Comparison of ENCODE assay signal across 1 cellular context in the genomic region with DNA sequence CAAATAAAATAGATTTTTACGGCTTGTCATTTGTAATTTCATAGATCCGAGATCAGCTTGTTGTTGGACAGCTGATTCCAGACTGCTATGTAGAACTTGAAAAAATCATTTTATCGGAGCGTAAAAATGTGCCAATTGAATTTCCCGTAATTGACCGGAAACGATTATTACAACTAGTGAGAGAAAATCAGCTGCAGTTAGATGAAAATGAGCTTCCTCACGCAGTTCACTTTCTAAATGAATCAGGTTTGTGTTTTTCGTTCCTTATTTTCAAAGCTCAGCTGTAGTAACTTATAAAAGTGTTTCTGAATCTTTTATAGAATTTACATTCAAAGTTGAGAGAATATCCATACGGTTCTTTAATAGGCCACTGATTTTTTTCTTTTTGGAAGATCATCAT.
TF ChIP-seq lines count a peak whose summit lies in the region.

No MANE protein-coding gene starts in this region.

TF ChIP-seq in GM12878, 131 proteins besides CTCF, POLR2A, EP300 and RAD21 (continued from another document and continues in another):
- TF ChIP-seq, protein P1, sequence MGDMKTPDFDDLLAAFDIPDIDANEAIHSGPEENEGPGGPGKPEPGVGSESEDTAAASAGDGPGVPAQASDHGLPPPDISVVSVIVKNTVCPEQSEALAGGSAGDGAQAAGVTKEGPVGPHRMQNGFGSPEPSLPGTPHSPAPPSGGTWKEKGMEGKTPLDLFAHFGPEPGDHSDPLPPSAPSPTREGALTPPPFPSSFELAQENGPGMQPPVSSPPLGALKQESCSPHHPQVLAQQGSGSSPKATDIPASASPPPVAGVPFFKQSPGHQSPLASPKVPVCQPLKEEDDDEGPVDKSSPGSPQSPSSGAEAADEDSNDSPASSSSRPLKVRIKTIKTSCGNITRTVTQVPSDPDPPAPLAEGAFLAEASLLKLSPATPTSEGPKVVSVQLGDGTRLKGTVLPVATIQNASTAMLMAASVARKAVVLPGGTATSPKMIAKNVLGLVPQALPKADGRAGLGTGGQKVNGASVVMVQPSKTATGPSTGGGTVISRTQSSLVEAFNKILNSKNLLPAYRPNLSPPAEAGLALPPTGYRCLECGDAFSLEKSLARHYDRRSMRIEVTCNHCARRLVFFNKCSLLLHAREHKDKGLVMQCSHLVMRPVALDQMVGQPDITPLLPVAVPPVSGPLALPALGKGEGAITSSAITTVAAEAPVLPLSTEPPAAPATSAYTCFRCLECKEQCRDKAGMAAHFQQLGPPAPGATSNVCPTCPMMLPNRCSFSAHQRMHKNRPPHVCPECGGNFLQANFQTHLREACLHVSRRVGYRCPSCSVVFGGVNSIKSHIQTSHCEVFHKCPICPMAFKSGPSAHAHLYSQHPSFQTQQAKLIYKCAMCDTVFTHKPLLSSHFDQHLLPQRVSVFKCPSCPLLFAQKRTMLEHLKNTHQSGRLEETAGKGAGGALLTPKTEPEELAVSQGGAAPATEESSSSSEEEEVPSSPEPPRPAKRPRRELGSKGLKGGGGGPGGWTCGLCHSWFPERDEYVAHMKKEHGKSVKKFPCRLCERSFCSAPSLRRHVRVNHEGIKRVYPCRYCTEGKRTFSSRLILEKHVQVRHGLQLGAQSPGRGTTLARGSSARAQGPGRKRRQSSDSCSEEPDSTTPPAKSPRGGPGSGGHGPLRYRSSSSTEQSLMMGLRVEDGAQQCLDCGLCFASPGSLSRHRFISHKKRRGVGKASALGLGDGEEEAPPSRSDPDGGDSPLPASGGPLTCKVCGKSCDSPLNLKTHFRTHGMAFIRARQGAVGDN (IDR thresholded peaks at IDR 0.05), result no peak
- peak; percentile 62; the same call in 1 of the 2 replicates for TF ChIP-seq MTA3 (IDR thresholded peaks at IDR 0.05; ENCODE audit: borderline replicate concordance, low read length)
- TF ChIP-seq IKZF2 (IDR thresholded peaks at IDR 0.05), result peak; percentile 80 to 84
- TF ChIP-seq YBX1 (IDR thresholded peaks at IDR 0.05), result no peak
- no peak for TF ChIP-seq SPI1 (IDR thresholded peaks at IDR 0.05; ENCODE audit: borderline replicate concordance, insufficient read depth, low read depth, low read length)
- peak; percentile 63; the same call in 1 of the 2 replicates for TF ChIP-seq CBX5 (IDR thresholded peaks at IDR 0.05; ENCODE audit: low read depth)
- TF ChIP-seq EGR1 (IDR thresholded peaks at IDR 0.05; ENCODE audit: borderline replicate concordance in 1 of 2, low read depth in 2 of 2, low read length in 2 of 2), result no peak
- TF ChIP-seq NRF1 (conservative IDR thresholded peaks at IDR 0.05; ENCODE audit: low read depth, low read length), result no peak
- no peak for TF ChIP-seq CHD2 (IDR thresholded peaks at IDR 0.05; ENCODE audit: borderline replicate concordance, low read depth, low read length)
- no peak for TF ChIP-seq TARDBP (IDR thresholded peaks at IDR 0.05; ENCODE audit: borderline replicate concordance)
- TF ChIP-seq, protein P2, sequence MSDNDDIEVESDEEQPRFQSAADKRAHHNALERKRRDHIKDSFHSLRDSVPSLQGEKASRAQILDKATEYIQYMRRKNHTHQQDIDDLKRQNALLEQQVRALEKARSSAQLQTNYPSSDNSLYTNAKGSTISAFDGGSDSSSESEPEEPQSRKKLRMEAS (IDR thresholded peaks at IDR 0.05; ENCODE audit: low read depth, low read length), result no peak
- TF ChIP-seq NFYA (IDR thresholded peaks at IDR 0.05; ENCODE audit: borderline replicate concordance, low read depth, low read length), result no peak
- TF ChIP-seq STAT3 (IDR thresholded peaks at IDR 0.05; ENCODE audit: low read depth, low read length), result 0 out of 2 replicates have a peak, but pooled peaks have one; percentile 40
- no peak for TF ChIP-seq MYC (IDR thresholded peaks at IDR 0.05; ENCODE audit: insufficient read depth, insufficient read length, insufficient replicate concordance, low read length, severe bottlenecking)
- peak; percentile 70; the same call in 1 of the 2 replicates for TF ChIP-seq ZNF24 (IDR thresholded peaks at IDR 0.05)
- TF ChIP-seq, protein P3, sequence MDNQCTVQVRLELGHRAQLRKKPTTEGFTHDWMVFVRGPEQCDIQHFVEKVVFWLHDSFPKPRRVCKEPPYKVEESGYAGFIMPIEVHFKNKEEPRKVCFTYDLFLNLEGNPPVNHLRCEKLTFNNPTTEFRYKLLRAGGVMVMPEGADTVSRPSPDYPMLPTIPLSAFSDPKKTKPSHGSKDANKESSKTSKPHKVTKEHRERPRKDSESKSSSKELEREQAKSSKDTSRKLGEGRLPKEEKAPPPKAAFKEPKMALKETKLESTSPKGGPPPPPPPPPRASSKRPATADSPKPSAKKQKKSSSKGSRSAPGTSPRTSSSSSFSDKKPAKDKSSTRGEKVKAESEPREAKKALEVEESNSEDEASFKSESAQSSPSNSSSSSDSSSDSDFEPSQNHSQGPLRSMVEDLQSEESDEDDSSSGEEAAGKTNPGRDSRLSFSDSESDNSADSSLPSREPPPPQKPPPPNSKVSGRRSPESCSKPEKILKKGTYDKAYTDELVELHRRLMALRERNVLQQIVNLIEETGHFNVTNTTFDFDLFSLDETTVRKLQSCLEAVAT (IDR thresholded peaks at IDR 0.05), result no peak
- TF ChIP-seq, protein P4, sequence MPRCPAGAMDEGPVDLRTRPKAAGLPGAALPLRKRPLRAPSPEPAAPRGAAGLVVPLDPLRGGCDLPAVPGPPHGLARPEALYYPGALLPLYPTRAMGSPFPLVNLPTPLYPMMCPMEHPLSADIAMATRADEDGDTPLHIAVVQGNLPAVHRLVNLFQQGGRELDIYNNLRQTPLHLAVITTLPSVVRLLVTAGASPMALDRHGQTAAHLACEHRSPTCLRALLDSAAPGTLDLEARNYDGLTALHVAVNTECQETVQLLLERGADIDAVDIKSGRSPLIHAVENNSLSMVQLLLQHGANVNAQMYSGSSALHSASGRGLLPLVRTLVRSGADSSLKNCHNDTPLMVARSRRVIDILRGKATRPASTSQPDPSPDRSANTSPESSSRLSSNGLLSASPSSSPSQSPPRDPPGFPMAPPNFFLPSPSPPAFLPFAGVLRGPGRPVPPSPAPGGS (IDR thresholded peaks at IDR 0.05; ENCODE audit: borderline replicate concordance, insufficient read depth, low read depth, low read length, poor library complexity, severe bottlenecking), result no peak
- TF ChIP-seq, protein P5, sequence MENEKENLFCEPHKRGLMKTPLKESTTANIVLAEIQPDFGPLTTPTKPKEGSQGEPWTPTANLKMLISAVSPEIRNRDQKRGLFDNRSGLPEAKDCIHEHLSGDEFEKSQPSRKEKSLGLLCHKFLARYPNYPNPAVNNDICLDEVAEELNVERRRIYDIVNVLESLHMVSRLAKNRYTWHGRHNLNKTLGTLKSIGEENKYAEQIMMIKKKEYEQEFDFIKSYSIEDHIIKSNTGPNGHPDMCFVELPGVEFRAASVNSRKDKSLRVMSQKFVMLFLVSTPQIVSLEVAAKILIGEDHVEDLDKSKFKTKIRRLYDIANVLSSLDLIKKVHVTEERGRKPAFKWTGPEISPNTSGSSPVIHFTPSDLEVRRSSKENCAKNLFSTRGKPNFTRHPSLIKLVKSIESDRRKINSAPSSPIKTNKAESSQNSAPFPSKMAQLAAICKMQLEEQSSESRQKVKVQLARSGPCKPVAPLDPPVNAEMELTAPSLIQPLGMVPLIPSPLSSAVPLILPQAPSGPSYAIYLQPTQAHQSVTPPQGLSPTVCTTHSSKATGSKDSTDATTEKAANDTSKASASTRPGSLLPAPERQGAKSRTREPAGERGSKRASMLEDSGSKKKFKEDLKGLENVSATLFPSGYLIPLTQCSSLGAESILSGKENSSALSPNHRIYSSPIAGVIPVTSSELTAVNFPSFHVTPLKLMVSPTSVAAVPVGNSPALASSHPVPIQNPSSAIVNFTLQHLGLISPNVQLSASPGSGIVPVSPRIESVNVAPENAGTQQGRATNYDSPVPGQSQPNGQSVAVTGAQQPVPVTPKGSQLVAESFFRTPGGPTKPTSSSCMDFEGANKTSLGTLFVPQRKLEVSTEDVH (IDR thresholded peaks at IDR 0.05; ENCODE audit: low read depth, partially characterized antibody), result no peak
- TF ChIP-seq ZNF217 (IDR thresholded peaks at IDR 0.05), result peak; percentile 98
- TF ChIP-seq FOXM1 (IDR thresholded peaks at IDR 0.05; ENCODE audit: low read depth, low read length), result peak; percentile 45; the same call in 1 of the 2 replicates
- TF ChIP-seq TCF12 (IDR thresholded peaks at IDR 0.05; ENCODE audit: low read depth, low read length), result 0 out of 2 replicates have a peak, but pooled peaks have one; percentile 47
- TF ChIP-seq GABPA (IDR thresholded peaks at IDR 0.05; ENCODE audit: low read depth), result 0 out of 2 replicates have a peak, but pooled peaks have one; percentile 31
- no peak for TF ChIP-seq ZNF622 (IDR thresholded peaks at IDR 0.05)
- TF ChIP-seq ETV6 (conservative IDR thresholded peaks at IDR 0.05 in 1 of 2, IDR thresholded peaks at IDR 0.05 in 1 of 2; ENCODE audit: borderline replicate concordance in 1 of 2, low read depth in 1 of 2), result peak in 1 of 2 experiments; percentile 71; a peak in 1 of 4 replicates
- TF ChIP-seq ZSCAN29 (IDR thresholded peaks at IDR 0.05), result no peak
- 0 out of 2 replicates have a peak, but pooled peaks have one; percentile 34 for TF ChIP-seq GATAD2B (conservative IDR thresholded peaks at IDR 0.05; ENCODE audit: low read depth)
- peak; percentile 53; the same call in 1 of the 2 replicates for TF ChIP-seq PAX5 (IDR thresholded peaks at IDR 0.05; ENCODE audit: borderline replicate concordance, low read depth, low read length)
- TF ChIP-seq SRF (IDR thresholded peaks at IDR 0.05; ENCODE audit: low read depth in 2 of 2, low read length in 2 of 2), result no peak
- no peak for TF ChIP-seq CREB1 (IDR thresholded peaks at IDR 0.05; ENCODE audit: low read depth)
- TF ChIP-seq, protein P6, sequence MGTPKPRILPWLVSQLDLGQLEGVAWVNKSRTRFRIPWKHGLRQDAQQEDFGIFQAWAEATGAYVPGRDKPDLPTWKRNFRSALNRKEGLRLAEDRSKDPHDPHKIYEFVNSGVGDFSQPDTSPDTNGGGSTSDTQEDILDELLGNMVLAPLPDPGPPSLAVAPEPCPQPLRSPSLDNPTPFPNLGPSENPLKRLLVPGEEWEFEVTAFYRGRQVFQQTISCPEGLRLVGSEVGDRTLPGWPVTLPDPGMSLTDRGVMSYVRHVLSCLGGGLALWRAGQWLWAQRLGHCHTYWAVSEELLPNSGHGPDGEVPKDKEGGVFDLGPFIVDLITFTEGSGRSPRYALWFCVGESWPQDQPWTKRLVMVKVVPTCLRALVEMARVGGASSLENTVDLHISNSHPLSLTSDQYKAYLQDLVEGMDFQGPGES (IDR thresholded peaks at IDR 0.05), result no peak
- TF ChIP-seq, protein P7, sequence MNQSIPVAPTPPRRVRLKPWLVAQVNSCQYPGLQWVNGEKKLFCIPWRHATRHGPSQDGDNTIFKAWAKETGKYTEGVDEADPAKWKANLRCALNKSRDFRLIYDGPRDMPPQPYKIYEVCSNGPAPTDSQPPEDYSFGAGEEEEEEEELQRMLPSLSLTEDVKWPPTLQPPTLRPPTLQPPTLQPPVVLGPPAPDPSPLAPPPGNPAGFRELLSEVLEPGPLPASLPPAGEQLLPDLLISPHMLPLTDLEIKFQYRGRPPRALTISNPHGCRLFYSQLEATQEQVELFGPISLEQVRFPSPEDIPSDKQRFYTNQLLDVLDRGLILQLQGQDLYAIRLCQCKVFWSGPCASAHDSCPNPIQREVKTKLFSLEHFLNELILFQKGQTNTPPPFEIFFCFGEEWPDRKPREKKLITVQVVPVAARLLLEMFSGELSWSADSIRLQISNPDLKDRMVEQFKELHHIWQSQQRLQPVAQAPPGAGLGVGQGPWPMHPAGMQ (IDR thresholded peaks at IDR 0.05; ENCODE audit: borderline replicate concordance), result no peak
- TF ChIP-seq, protein P8, sequence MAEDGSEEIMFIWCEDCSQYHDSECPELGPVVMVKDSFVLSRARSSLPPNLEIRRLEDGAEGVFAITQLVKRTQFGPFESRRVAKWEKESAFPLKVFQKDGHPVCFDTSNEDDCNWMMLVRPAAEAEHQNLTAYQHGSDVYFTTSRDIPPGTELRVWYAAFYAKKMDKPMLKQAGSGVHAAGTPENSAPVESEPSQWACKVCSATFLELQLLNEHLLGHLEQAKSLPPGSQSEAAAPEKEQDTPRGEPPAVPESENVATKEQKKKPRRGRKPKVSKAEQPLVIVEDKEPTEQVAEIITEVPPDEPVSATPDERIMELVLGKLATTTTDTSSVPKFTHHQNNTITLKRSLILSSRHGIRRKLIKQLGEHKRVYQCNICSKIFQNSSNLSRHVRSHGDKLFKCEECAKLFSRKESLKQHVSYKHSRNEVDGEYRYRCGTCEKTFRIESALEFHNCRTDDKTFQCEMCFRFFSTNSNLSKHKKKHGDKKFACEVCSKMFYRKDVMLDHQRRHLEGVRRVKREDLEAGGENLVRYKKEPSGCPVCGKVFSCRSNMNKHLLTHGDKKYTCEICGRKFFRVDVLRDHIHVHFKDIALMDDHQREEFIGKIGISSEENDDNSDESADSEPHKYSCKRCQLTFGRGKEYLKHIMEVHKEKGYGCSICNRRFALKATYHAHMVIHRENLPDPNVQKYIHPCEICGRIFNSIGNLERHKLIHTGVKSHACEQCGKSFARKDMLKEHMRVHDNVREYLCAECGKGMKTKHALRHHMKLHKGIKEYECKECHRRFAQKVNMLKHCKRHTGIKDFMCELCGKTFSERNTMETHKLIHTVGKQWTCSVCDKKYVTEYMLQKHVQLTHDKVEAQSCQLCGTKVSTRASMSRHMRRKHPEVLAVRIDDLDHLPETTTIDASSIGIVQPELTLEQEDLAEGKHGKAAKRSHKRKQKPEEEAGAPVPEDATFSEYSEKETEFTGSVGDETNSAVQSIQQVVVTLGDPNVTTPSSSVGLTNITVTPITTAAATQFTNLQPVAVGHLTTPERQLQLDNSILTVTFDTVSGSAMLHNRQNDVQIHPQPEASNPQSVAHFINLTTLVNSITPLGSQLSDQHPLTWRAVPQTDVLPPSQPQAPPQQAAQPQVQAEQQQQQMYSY (CRISPR knock-in tag; IDR thresholded peaks at IDR 0.05), result no peak
- TF ChIP-seq RELA (IDR thresholded peaks at IDR 0.05; ENCODE audit: borderline replicate concordance, partially characterized antibody), result no peak
- peak in 1 of 2 experiments; percentile 41; a peak in 1 of 4 replicates for TF ChIP-seq BHLHE40 (IDR thresholded peaks at IDR 0.05; ENCODE audit: borderline replicate concordance in 1 of 2, low read depth in 2 of 2, low read length in 1 of 2)
- TF ChIP-seq IKZF1 (conservative IDR thresholded peaks at IDR 0.05), result peak; percentile 80
- no peak for TF ChIP-seq POLR2AphosphoS5 (IDR thresholded peaks at IDR 0.05; ENCODE audit: low read length)
- TF ChIP-seq ZBED1 (IDR thresholded peaks at IDR 0.05; ENCODE audit: borderline replicate concordance), result no peak
- peak; percentile 64; the same call in 1 of the 2 replicates for TF ChIP-seq NFIC (IDR thresholded peaks at IDR 0.05; ENCODE audit: low read depth, low read length)
- TF ChIP-seq LARP7 (IDR thresholded peaks at IDR 0.05), result no peak
- no peak for TF ChIP-seq PAX8 (IDR thresholded peaks at IDR 0.05)
- no peak for TF ChIP-seq TCF3 (IDR thresholded peaks at IDR 0.05; ENCODE audit: borderline replicate concordance, insufficient read depth, low read depth, low read length)
